ENCODE assay signal across 32 cellular contexts in genomic region chr3:131775660-131776059, GRCh38.
"Had no signal": no experiment of that assay in that cellular context is flagged by ENCODE, and none has a peak within 500 bp of the region (broad histone marks: within the 10 kb centered on the region; RNA-seq: fewer than 3 reads in every experiment).

No MANE protein-coding gene starts in this region.

- H3K9ac ChIP-seq: KMS-11, SK-N-SH had no signal

- H3K4me1 ChIP-seq: Peyer's patch, SJSA1 had no signal

- H3K9me3 ChIP-seq: Peyer's patch, SJSA1, SK-N-SH had no signal

- H3K27me3 ChIP-seq: Peyer's patch, SJSA1 had no signal

- H3K4me2 ChIP-seq: KMS-11, SK-N-SH had no signal

- H3K4me3 ChIP-seq: Peyer's patch, SJSA1 had no signal

- DNase-seq: Karpas-422, MM.1S, MV-4-11, NCI-H1048, NCI-H1092 treated with DMSO at 0.1 percent for 48 hours, NCI-H1105 treated with DMSO at 0.1 percent for 48 hours, NCI-H1417, NCI-H1436, NCI-H146, NCI-H1694, NCI-H187, NCI-H1930, NCI-H2029 treated with DMSO at 0.1 percent for 48 hours, NCI-H2081 treated with DMSO at 0.1 percent for 48 hours, NCI-H2107, NCI-H2171, NCI-H226, NCI-H446 treated with DMSO at 0.1 percent for 48 hours, NCI-H510A, NCI-H524, NCI-H526, NCI-H69, NCI-H748 treated with DMSO at 0.1 percent for 48 hours, NCI-H82, PC-3, Peyer's patch, Right ventricle myocardium superior, RPMI8226, SHP77 treated with DMSO at 0.1 percent for 48 hours, SK-N-SH had no signal

- ATAC-seq: PC-3 had no signal

- H3K36me3 ChIP-seq: Peyer's patch, SJSA1 had no signal

- H3K27ac ChIP-seq: KMS-11, Peyer's patch, SJSA1 had no signal
